In the genomic region with DNA sequence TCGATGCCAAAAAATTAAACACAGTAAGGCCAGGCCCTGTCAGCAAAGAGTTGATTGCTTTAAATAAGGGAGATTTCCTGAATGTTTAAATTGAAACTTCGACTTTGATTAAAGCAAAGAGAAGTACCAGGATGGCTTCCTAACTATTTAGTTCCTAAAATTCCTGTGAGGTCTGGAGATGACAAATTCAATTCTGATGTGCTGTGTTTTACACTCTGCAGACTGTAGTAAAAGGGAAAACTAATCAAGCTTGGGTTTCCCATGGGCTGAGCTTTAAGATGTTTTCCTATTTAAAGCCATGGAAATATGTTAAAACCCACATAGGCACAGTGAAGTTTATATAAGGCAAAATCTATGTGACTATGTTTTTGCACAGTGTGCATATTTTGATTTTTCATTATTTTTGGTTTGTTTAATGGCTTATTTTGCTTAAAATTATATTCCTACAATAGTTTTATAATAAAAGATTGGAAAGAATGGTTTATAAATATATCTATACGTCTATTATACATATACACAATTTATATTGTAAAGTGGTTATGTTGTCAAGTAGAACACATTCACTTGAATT, we compare ENCODE assay signal across 1 cellular context.
TF ChIP-seq lines count a peak whose summit lies in the region.

No MANE protein-coding gene starts in this region.

TF ChIP-seq in K562, 482 proteins besides CTCF, POLR2A, EP300 and RAD21 (continued from another document):
- TF ChIP-seq, protein P1, sequence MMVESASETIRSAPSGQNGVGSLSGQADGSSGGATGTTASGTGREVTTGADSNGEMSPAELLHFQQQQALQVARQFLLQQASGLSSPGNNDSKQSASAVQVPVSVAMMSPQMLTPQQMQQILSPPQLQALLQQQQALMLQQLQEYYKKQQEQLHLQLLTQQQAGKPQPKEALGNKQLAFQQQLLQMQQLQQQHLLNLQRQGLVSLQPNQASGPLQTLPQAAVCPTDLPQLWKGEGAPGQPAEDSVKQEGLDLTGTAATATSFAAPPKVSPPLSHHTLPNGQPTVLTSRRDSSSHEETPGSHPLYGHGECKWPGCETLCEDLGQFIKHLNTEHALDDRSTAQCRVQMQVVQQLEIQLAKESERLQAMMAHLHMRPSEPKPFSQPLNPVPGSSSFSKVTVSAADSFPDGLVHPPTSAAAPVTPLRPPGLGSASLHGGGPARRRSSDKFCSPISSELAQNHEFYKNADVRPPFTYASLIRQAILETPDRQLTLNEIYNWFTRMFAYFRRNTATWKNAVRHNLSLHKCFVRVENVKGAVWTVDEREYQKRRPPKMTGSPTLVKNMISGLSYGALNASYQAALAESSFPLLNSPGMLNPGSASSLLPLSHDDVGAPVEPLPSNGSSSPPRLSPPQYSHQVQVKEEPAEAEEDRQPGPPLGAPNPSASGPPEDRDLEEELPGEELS (CRISPR knock-in tag; IDR thresholded peaks at IDR 0.05; ENCODE audit: borderline replicate concordance), result no peak
- TF ChIP-seq FOXP1 (CRISPR knock-in tag; IDR thresholded peaks at IDR 0.05), result no peak
- TF ChIP-seq ZC3H4 (CRISPR knock-in tag; IDR thresholded peaks at IDR 0.05; ENCODE audit: borderline replicate concordance), result no peak
- TF ChIP-seq ZSCAN32 (CRISPR knock-in tag; IDR thresholded peaks at IDR 0.05), result no peak
- TF ChIP-seq ZNF668 (CRISPR knock-in tag; IDR thresholded peaks at IDR 0.05), result no peak
- TF ChIP-seq HDAC2 (IDR thresholded peaks at IDR 0.05), result no peak
- TF ChIP-seq, protein P2, sequence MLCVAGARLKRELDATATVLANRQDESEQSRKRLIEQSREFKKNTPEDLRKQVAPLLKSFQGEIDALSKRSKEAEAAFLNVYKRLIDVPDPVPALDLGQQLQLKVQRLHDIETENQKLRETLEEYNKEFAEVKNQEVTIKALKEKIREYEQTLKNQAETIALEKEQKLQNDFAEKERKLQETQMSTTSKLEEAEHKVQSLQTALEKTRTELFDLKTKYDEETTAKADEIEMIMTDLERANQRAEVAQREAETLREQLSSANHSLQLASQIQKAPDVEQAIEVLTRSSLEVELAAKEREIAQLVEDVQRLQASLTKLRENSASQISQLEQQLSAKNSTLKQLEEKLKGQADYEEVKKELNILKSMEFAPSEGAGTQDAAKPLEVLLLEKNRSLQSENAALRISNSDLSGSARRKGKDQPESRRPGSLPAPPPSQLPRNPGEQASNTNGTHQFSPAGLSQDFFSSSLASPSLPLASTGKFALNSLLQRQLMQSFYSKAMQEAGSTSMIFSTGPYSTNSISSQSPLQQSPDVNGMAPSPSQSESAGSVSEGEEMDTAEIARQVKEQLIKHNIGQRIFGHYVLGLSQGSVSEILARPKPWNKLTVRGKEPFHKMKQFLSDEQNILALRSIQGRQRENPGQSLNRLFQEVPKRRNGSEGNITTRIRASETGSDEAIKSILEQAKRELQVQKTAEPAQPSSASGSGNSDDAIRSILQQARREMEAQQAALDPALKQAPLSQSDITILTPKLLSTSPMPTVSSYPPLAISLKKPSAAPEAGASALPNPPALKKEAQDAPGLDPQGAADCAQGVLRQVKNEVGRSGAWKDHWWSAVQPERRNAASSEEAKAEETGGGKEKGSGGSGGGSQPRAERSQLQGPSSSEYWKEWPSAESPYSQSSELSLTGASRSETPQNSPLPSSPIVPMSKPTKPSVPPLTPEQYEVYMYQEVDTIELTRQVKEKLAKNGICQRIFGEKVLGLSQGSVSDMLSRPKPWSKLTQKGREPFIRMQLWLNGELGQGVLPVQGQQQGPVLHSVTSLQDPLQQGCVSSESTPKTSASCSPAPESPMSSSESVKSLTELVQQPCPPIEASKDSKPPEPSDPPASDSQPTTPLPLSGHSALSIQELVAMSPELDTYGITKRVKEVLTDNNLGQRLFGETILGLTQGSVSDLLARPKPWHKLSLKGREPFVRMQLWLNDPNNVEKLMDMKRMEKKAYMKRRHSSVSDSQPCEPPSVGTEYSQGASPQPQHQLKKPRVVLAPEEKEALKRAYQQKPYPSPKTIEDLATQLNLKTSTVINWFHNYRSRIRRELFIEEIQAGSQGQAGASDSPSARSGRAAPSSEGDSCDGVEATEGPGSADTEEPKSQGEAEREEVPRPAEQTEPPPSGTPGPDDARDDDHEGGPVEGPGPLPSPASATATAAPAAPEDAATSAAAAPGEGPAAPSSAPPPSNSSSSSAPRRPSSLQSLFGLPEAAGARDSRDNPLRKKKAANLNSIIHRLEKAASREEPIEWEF (CRISPR knock-in tag; IDR thresholded peaks at IDR 0.05), result no peak
TF ChIP-seq in K562: peak in this region for 2.
